Comparison of ENCODE assay signal across 1 cellular context in the genomic region with DNA sequence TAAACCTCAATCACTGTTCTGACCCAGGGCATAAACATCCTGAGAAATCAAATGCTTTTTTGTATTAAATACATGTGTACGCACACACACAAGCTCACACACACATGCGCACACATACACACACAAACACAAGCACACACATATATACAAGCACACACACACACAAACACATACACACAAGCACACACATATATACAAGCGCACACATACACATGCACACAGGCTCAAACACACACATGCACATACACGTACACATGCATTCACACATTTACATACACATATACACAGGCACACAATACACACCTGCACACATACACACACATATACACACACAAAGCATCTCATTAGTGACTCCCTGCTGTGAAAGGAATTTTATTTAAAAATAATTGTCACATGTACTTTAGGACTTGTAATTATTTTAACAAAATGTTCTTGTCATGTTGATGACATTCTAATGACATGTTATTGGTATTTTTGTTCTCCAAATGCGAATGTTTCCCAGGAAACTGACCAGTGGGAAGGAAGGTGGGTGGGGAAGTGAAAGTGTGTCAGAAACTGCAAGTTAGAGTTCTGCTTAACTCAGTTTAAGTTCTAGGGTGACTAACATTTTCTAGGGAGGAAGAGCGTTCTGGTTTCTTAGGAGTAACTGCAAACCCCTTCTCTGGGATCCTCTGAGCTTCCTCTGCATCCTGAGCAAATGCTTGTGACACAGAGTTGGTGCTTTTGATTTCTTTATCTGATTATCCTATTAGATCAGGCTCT.
A peak's percentile ranks its signal among the peaks of the same experiment; 100 is the strongest.
TF ChIP-seq lines count a peak whose summit lies in the region.

No MANE protein-coding gene starts in this region.

TF ChIP-seq in GM12878, 131 proteins besides CTCF, POLR2A, EP300 and RAD21 (continued from another document and continues in another):
- TF ChIP-seq, protein P1, sequence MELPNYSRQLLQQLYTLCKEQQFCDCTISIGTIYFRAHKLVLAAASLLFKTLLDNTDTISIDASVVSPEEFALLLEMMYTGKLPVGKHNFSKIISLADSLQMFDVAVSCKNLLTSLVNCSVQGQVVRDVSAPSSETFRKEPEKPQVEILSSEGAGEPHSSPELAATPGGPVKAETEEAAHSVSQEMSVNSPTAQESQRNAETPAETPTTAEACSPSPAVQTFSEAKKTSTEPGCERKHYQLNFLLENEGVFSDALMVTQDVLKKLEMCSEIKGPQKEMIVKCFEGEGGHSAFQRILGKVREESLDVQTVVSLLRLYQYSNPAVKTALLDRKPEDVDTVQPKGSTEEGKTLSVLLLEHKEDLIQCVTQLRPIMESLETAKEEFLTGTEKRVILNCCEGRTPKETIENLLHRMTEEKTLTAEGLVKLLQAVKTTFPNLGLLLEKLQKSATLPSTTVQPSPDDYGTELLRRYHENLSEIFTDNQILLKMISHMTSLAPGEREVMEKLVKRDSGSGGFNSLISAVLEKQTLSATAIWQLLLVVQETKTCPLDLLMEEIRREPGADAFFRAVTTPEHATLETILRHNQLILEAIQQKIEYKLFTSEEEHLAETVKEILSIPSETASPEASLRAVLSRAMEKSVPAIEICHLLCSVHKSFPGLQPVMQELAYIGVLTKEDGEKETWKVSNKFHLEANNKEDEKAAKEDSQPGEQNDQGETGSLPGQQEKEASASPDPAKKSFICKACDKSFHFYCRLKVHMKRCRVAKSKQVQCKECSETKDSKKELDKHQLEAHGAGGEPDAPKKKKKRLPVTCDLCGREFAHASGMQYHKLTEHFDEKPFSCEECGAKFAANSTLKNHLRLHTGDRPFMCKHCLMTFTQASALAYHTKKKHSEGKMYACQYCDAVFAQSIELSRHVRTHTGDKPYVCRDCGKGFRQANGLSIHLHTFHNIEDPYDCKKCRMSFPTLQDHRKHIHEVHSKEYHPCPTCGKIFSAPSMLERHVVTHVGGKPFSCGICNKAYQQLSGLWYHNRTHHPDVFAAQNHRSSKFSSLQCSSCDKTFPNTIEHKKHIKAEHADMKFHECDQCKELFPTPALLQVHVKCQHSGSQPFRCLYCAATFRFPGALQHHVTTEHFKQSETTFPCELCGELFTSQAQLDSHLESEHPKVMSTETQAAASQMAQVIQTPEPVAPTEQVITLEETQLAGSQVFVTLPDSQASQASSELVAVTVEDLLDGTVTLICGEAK (IDR thresholded peaks at IDR 0.05; ENCODE audit: borderline replicate concordance), result peak; percentile 24; the same call in 1 of the 2 replicates
- TF ChIP-seq, protein P2, sequence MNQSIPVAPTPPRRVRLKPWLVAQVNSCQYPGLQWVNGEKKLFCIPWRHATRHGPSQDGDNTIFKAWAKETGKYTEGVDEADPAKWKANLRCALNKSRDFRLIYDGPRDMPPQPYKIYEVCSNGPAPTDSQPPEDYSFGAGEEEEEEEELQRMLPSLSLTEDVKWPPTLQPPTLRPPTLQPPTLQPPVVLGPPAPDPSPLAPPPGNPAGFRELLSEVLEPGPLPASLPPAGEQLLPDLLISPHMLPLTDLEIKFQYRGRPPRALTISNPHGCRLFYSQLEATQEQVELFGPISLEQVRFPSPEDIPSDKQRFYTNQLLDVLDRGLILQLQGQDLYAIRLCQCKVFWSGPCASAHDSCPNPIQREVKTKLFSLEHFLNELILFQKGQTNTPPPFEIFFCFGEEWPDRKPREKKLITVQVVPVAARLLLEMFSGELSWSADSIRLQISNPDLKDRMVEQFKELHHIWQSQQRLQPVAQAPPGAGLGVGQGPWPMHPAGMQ (IDR thresholded peaks at IDR 0.05; ENCODE audit: borderline replicate concordance), result 0 out of 2 replicates have a peak, but pooled peaks have one; percentile 24
- no peak for TF ChIP-seq MEF2B (IDR thresholded peaks at IDR 0.05; ENCODE audit: partially characterized antibody, poor library complexity, severe bottlenecking)
- peak; percentile 40 for TF ChIP-seq RUNX3 (IDR thresholded peaks at IDR 0.05; ENCODE audit: low read length)
- TF ChIP-seq, protein P3, sequence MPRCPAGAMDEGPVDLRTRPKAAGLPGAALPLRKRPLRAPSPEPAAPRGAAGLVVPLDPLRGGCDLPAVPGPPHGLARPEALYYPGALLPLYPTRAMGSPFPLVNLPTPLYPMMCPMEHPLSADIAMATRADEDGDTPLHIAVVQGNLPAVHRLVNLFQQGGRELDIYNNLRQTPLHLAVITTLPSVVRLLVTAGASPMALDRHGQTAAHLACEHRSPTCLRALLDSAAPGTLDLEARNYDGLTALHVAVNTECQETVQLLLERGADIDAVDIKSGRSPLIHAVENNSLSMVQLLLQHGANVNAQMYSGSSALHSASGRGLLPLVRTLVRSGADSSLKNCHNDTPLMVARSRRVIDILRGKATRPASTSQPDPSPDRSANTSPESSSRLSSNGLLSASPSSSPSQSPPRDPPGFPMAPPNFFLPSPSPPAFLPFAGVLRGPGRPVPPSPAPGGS (IDR thresholded peaks at IDR 0.05; ENCODE audit: borderline replicate concordance, insufficient read depth, low read depth, low read length, poor library complexity, severe bottlenecking), result peak; percentile 61
- TF ChIP-seq IRF4 (IDR thresholded peaks at IDR 0.05; ENCODE audit: low read depth, low read length), result peak; percentile 24; the same call in 1 of the 2 replicates
- TF ChIP-seq PAX8 (IDR thresholded peaks at IDR 0.05), result peak; percentile 49; the same call in 1 of the 2 replicates
- TF ChIP-seq, protein P4, sequence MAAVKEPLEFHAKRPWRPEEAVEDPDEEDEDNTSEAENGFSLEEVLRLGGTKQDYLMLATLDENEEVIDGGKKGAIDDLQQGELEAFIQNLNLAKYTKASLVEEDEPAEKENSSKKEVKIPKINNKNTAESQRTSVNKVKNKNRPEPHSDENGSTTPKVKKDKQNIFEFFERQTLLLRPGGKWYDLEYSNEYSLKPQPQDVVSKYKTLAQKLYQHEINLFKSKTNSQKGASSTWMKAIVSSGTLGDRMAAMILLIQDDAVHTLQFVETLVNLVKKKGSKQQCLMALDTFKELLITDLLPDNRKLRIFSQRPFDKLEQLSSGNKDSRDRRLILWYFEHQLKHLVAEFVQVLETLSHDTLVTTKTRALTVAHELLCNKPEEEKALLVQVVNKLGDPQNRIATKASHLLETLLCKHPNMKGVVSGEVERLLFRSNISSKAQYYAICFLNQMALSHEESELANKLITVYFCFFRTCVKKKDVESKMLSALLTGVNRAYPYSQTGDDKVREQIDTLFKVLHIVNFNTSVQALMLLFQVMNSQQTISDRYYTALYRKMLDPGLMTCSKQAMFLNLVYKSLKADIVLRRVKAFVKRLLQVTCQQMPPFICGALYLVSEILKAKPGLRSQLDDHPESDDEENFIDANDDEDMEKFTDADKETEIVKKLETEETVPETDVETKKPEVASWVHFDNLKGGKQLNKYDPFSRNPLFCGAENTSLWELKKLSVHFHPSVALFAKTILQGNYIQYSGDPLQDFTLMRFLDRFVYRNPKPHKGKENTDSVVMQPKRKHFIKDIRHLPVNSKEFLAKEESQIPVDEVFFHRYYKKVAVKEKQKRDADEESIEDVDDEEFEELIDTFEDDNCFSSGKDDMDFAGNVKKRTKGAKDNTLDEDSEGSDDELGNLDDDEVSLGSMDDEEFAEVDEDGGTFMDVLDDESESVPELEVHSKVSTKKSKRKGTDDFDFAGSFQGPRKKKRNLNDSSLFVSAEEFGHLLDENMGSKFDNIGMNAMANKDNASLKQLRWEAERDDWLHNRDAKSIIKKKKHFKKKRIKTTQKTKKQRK (IDR thresholded peaks at IDR 0.05; ENCODE audit: low read depth, low read length), result no peak
- TF ChIP-seq GABPA (IDR thresholded peaks at IDR 0.05; ENCODE audit: low read depth), result no peak
- TF ChIP-seq, protein P5, sequence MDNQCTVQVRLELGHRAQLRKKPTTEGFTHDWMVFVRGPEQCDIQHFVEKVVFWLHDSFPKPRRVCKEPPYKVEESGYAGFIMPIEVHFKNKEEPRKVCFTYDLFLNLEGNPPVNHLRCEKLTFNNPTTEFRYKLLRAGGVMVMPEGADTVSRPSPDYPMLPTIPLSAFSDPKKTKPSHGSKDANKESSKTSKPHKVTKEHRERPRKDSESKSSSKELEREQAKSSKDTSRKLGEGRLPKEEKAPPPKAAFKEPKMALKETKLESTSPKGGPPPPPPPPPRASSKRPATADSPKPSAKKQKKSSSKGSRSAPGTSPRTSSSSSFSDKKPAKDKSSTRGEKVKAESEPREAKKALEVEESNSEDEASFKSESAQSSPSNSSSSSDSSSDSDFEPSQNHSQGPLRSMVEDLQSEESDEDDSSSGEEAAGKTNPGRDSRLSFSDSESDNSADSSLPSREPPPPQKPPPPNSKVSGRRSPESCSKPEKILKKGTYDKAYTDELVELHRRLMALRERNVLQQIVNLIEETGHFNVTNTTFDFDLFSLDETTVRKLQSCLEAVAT (IDR thresholded peaks at IDR 0.05), result peak; percentile 87
- peak in 1 of 2 experiments; percentile 58; a peak in 2 of 3 replicates for TF ChIP-seq EGR1 (IDR thresholded peaks at IDR 0.05; ENCODE audit: borderline replicate concordance in 1 of 2, low read depth in 2 of 2, low read length in 2 of 2)
- TF ChIP-seq HDGF (IDR thresholded peaks at IDR 0.05), result peak; percentile 98
- TF ChIP-seq IKZF2 (IDR thresholded peaks at IDR 0.05), result peak; percentile 92 to 93
- 0 out of 2 replicates have a peak, but pooled peaks have one; percentile 32 for TF ChIP-seq POLR2AphosphoS5 (IDR thresholded peaks at IDR 0.05; ENCODE audit: low read length)
- TF ChIP-seq SUZ12 (IDR thresholded peaks at IDR 0.05; ENCODE audit: unreplicated experiment), result no peak
- 0 out of 2 replicates have a peak, but pooled peaks have one; percentile 8 for TF ChIP-seq CBFB (IDR thresholded peaks at IDR 0.05; ENCODE audit: low read depth)
- TF ChIP-seq RB1 (IDR thresholded peaks at IDR 0.05; ENCODE audit: borderline replicate concordance), result 0 out of 2 replicates have a peak, but pooled peaks have one; percentile 47
- TF ChIP-seq RELA (IDR thresholded peaks at IDR 0.05; ENCODE audit: borderline replicate concordance, partially characterized antibody), result no peak
- TF ChIP-seq BACH1 (IDR thresholded peaks at IDR 0.05; ENCODE audit: borderline replicate concordance), result no peak
- TF ChIP-seq CEBPB (IDR thresholded peaks at IDR 0.05; ENCODE audit: borderline replicate concordance in 1 of 2, low read depth in 2 of 2, low read length in 2 of 2), result no peak
- TF ChIP-seq, protein P6, sequence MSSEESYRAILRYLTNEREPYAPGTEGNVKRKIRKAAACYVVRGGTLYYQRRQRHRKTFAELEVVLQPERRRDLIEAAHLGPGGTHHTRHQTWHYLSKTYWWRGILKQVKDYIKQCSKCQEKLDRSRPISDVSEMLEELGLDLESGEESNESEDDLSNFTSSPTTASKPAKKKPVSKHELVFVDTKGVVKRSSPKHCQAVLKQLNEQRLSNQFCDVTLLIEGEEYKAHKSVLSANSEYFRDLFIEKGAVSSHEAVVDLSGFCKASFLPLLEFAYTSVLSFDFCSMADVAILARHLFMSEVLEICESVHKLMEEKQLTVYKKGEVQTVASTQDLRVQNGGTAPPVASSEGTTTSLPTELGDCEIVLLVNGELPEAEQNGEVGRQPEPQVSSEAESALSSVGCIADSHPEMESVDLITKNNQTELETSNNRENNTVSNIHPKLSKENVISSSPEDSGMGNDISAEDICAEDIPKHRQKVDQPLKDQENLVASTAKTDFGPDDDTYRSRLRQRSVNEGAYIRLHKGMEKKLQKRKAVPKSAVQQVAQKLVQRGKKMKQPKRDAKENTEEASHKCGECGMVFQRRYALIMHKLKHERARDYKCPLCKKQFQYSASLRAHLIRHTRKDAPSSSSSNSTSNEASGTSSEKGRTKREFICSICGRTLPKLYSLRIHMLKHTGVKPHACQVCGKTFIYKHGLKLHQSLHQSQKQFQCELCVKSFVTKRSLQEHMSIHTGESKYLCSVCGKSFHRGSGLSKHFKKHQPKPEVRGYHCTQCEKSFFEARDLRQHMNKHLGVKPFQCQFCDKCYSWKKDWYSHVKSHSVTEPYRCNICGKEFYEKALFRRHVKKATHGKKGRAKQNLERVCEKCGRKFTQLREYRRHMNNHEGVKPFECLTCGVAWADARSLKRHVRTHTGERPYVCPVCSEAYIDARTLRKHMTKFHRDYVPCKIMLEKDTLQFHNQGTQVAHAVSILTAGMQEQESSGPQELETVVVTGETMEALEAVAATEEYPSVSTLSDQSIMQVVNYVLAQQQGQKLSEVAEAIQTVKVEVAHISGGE (CRISPR knock-in tag; IDR thresholded peaks at IDR 0.05), result no peak
- TF ChIP-seq, protein P7, sequence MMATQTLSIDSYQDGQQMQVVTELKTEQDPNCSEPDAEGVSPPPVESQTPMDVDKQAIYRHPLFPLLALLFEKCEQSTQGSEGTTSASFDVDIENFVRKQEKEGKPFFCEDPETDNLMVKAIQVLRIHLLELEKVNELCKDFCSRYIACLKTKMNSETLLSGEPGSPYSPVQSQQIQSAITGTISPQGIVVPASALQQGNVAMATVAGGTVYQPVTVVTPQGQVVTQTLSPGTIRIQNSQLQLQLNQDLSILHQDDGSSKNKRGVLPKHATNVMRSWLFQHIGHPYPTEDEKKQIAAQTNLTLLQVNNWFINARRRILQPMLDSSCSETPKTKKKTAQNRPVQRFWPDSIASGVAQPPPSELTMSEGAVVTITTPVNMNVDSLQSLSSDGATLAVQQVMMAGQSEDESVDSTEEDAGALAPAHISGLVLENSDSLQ (IDR thresholded peaks at IDR 0.05), result peak; percentile 53
- TF ChIP-seq ZNF622 (IDR thresholded peaks at IDR 0.05), result no peak
- TF ChIP-seq FOXM1 (IDR thresholded peaks at IDR 0.05; ENCODE audit: low read depth, low read length), result no peak
- TF ChIP-seq MTA2 (IDR thresholded peaks at IDR 0.05; ENCODE audit: low read depth), result peak; percentile 62
- no peak for TF ChIP-seq BRCA1 (IDR thresholded peaks at IDR 0.05; ENCODE audit: low read depth, low read length)
- TF ChIP-seq NFXL1 (IDR thresholded peaks at IDR 0.05; ENCODE audit: borderline replicate concordance), result peak; percentile 87
- 0 out of 3 replicates have a peak, but pooled peaks have one; percentile 13 for TF ChIP-seq POU2F2 (IDR thresholded peaks at IDR 0.05; ENCODE audit: borderline replicate concordance, low read depth, low read length)
- TF ChIP-seq ETV6 (conservative IDR thresholded peaks at IDR 0.05 in 1 of 2, IDR thresholded peaks at IDR 0.05 in 1 of 2; ENCODE audit: borderline replicate concordance in 1 of 2, low read depth in 1 of 2), result peak; percentile 71 to 97; a peak in 3 of 4 replicates
- TF ChIP-seq, protein P8, sequence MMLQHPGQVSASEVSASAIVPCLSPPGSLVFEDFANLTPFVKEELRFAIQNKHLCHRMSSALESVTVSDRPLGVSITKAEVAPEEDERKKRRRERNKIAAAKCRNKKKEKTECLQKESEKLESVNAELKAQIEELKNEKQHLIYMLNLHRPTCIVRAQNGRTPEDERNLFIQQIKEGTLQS (IDR thresholded peaks at IDR 0.05; ENCODE audit: borderline replicate concordance, extremely low read depth, low read depth, low read length), result no peak
- peak; percentile 7 for TF ChIP-seq SP1 (IDR thresholded peaks at IDR 0.05; ENCODE audit: low read depth, low read length)
- TF ChIP-seq HDAC6 (IDR thresholded peaks at IDR 0.05; ENCODE audit: unreplicated experiment), result no peak
- TF ChIP-seq MYB (IDR thresholded peaks at IDR 0.05; ENCODE audit: borderline replicate concordance, low read depth, low read length), result no peak
